In genomic region chr11:26947379-26947844, GRCh38 we compare ENCODE assay signal across 11 cellular contexts. TPM values are rescaled to one million over a fixed set of nuclear protein-coding genes. Genes with fewer than 3 reads are reported as not detected.
DNase-seq lines count a peak whose midpoint lies in the region; ATAC-seq and TF ChIP-seq lines count a peak whose summit lies in the region.
"Had no signal": no experiment of that assay in that cellular context is flagged by ENCODE, and none has a peak within 500 bp of the region (broad histone marks: within the 10 kb centered on the region; RNA-seq: fewer than 3 reads in every experiment).

No MANE protein-coding gene starts in this region.

- H3K4me1 ChIP-seq in fibroblast of lung (ENCODE audit: control insufficient read depth, extremely low read depth, insufficient read depth, low read length): peaks cover 13% of the 10 kb centered on the region
- H3K4me1 ChIP-seq: A549 had no signal

- H3K27ac ChIP-seq in RWPE1 (no peak overlapping the region), fibroblast of lung (ENCODE audit: insufficient read depth, low read length) (peak overlapping the region; percentile 63)
- H3K27ac ChIP-seq: A549 had no signal

- H3K4me2 ChIP-seq in fibroblast of lung (ENCODE audit: extremely low read depth, insufficient read depth, low read length): no peak overlapping the region
- H3K4me2 ChIP-seq: A549 had no signal

- H3K27me3 Mint-ChIP-seq in activated naive CD8-positive, alpha-beta T cell treated with anti-CD3 and anti-CD28 coated beads, Interleukin-2, amount 50 U/mL, for 24 hours: no peaks in the 10 kb centered on the region

- peaks cover 13% of the 10 kb centered on the region for H3K9me3 Mint-ChIP-seq in activated naive CD8-positive, alpha-beta T cell treated with anti-CD3 and anti-CD28 coated beads, Interleukin-2, amount 50 U/mL, for 24 hours

- no peaks in the 10 kb centered on the region for H3K36me3 Mint-ChIP-seq in activated naive CD8-positive, alpha-beta T cell treated with anti-CD3 and anti-CD28 coated beads, Interleukin-2, amount 50 U/mL, for 24 hours (ENCODE audit: low read depth)

- CTCF ChIA-PET in RWPE1 (lab: Yijun Ruan, JAX): interaction anchor here (0.5 kb wide), 1 partner anchor 619 kb away, joined by 3 read pairs; no protein-coding TSS in a partner anchor

- no peak overlapping the region for H3K4me3 Mint-ChIP-seq in activated naive CD8-positive, alpha-beta T cell treated with anti-CD3 and anti-CD28 coated beads, Interleukin-2, amount 50 U/mL, for 24 hours

- TF ChIP-seq CTCF in RWPE1 (conservative IDR thresholded peaks at IDR 0.05; ENCODE audit: low read depth): no peak
- TF ChIP-seq CTCF in fibroblast of lung (conservative IDR thresholded peaks at IDR 0.05 in 1 of 2, IDR thresholded peaks at IDR 0.05 in 1 of 2; ENCODE audit: low read depth in 1 of 2, low read length in 2 of 2): no peak

- H2AFZ ChIP-seq in fibroblast of lung (ENCODE audit: low read length): no peak overlapping the region

- DNase-seq in A172 (ENCODE audit: low spot score): peak; percentile 57
- peak; percentile 35 for DNase-seq in RWPE1 (ENCODE audit: low spot score)
- peak; percentile 100 for DNase-seq in fibroblast of lung (ENCODE audit: low read depth in 2 of 2)
- DNase-seq in non-pigmented ciliary epithelial cell (ENCODE audit: low read depth): peak; percentile 100
- no peak for DNase-seq in activated naive CD8-positive, alpha-beta T cell treated with anti-CD3 and anti-CD28 coated beads, Interleukin-2, amount 50 U/mL, for 24 hours
- DNase-seq: activated T-cell treated with anti-CD3 and anti-CD28 coated beads for 4 hours, NCI-H2171 treated with DMSO at 0.1 percent for 48 hours had no signal

- POLR2A ChIA-PET in RWPE1 (lab: Yijun Ruan, JAX; ENCODE audit: low non-redundant PET): no interaction called here

- no peak overlapping the region for H3K9ac ChIP-seq in fibroblast of lung (ENCODE audit: insufficient read depth, low read length)

- H3K36me3 ChIP-seq in fibroblast of lung (ENCODE audit: control insufficient read depth, insufficient read depth, low read length): no peaks in the 10 kb centered on the region

- H3K79me2 ChIP-seq in fibroblast of lung (ENCODE audit: control insufficient read depth, insufficient read depth, low read length): no peaks in the 10 kb centered on the region

- no peaks in the 10 kb centered on the region for H4K20me1 ChIP-seq in fibroblast of lung (ENCODE audit: control insufficient read depth, extremely low read depth, insufficient read depth, low read length)

- no peak overlapping the region for H3K27ac Mint-ChIP-seq in activated naive CD8-positive, alpha-beta T cell treated with anti-CD3 and anti-CD28 coated beads, Interleukin-2, amount 50 U/mL, for 24 hours

- H3K4me1 Mint-ChIP-seq in activated naive CD8-positive, alpha-beta T cell treated with anti-CD3 and anti-CD28 coated beads, Interleukin-2, amount 50 U/mL, for 24 hours: no peaks in the 10 kb centered on the region

- no peak overlapping the region for H3K4me3 ChIP-seq in fibroblast of lung (replicated peaks in 1 of 4; ENCODE audit: control extremely low read depth in 1 of 4, insufficient read depth in 1 of 4, low read depth in 3 of 4, low read length in 4 of 4)
- H3K4me3 ChIP-seq: A549 had no signal

- no peaks in the 10 kb centered on the region for H3K27me3 ChIP-seq in fibroblast of lung (ENCODE audit: control insufficient read depth, insufficient read depth, low read length)

- no peaks in the 10 kb centered on the region for H3K9me3 ChIP-seq in fibroblast of lung (ENCODE audit: control insufficient read depth, insufficient read depth, low read depth, low read length)
- H3K9me3 ChIP-seq: A549 had no signal

- ATAC-seq in GM21619 (IDR thresholded peaks at IDR 0.05; ENCODE audit: unreplicated experiment) (no peak), HG02973 (IDR thresholded peaks at IDR 0.05; ENCODE audit: unreplicated experiment) (no peak), GM18867 (IDR thresholded peaks at IDR 0.05; ENCODE audit: unreplicated experiment) (no peak)
- ATAC-seq in activated naive CD8-positive, alpha-beta T cell treated with anti-CD3 and anti-CD28 coated beads, Interleukin-2, amount 50 U/mL, for 24 hours: no peak
- ATAC-seq: A549 had no signal

RNA-seq across cellular contexts. Expression of gene FIBIN, which starts 46.5 kb away (rescaled TPM):
- total RNA-seq in A172 (2014; rRNA removed; shearing (Covaris generic)): not detected in 2 replicates
- 89.8 and 112 TPM in 2 replicates for total RNA-seq in fibroblast of lung
- 14.9 and 27.3 TPM in 2 replicates for polyA plus RNA-seq in fibroblast of lung
- 13.8 and 25.6 TPM in 2 replicates for polyA plus RNA-seq in fibroblast of lung (2012)
- polyA minus RNA-seq in fibroblast of lung (ENCODE audit: low replicate concordance): 3.9 and 9.5 TPM in 2 replicates

Comparison
In these comparisons a context has a peak if more than half of its experiments do, and no peak if none do; other contexts are left out.
1. RNA of gene FIBIN, which starts 46.5 kb away (total RNA-seq): 89.8 to 112 TPM in fibroblast of lung; not detected in A172; every median in the first group is over 10 times any median in the second.